27 cellular contexts compared by ENCODE assay signal in the genomic region with DNA sequence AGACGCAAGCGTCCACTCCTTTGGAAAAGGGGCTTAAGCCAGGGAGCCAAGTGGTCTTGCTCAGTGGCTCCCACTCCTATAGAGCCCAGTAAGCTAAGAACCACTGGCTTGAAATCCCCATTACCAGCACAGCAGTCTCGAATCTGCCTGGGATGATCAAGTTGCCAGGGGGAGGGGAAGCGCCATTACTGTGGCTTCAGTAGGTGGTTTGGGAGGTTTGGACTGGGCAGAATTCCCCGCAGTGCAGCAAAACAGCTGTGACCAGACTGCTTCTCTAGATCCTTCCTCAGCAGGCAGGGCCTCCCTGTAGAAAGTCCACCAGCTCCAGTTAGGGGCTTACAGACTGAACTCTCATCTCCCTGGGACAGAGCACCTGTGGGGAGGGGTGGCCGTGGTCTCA.
"Had no signal": no experiment of that assay in that cellular context is flagged by ENCODE, and none has a peak within 500 bp of the region (broad histone marks: within the 10 kb centered on the region; RNA-seq: fewer than 3 reads in every experiment).

No MANE protein-coding gene starts in this region.

- DNase-seq: dermis blood vessel endothelial cell; effector memory CD4-positive, alpha-beta T cell; foreskin melanocyte; hypothalamus; immature natural killer cell; islet precursor cell; kidney glomerular epithelial cell; left ventricle myocardium superior; lower lobe of right lung; naive thymus-derived CD4-positive, alpha-beta T cell; occipital lobe; ovary; posterior cingulate gyrus; psoas muscle; right cardiac atrium; sigmoid colon; spleen; stimulated activated CD4-positive, alpha-beta T cell treated with anti-CD3 and anti-CD28 coated beads, Interleukin-4, amount 100 ng/mL, for 4 hours; stimulated activated naive CD8-positive, alpha-beta T cell treated with anti-CD3 and anti-CD28 coated beads, Interleukin-15, Interleukin-2, amounts not matched to agents 100 U/mL and 50 U/mL, for 24 hours; substantia nigra; testis; tibial artery had no signal

- H3K9me3 ChIP-seq: esophagus muscularis mucosa, lower lobe of right lung, ovary, psoas muscle, sigmoid colon, spleen, testis, tibial artery had no signal

- ATAC-seq: left ventricle myocardium superior; lower lobe of right lung; naive thymus-derived CD4-positive, alpha-beta T cell; psoas muscle; right cardiac atrium; stimulated activated memory B cell treated with anti-CD40 and anti-IgM and Interleukin-4, amounts not matched to agents 10 μg/mL and 1 μg/mL and 100 μg/mL, for 72 hours; stimulated activated naive CD8-positive, alpha-beta T cell treated with anti-CD3 and anti-CD28 coated beads, Interleukin-15, Interleukin-2, amounts not matched to agents 100 U/mL and 50 U/mL, for 24 hours had no signal

- H3K27me3 ChIP-seq: esophagus muscularis mucosa, ovary, sigmoid colon, spleen, testis, tibial artery had no signal

- H3K4me1 ChIP-seq: esophagus muscularis mucosa, lower lobe of right lung, psoas muscle, sigmoid colon, spleen, testis, tibial artery had no signal

- H3K27ac ChIP-seq: coronary artery, esophagus muscularis mucosa, lower lobe of right lung, ovary, psoas muscle, sigmoid colon, skin epidermis, spleen, testis, tibial artery had no signal

- H3K36me3 ChIP-seq: lower lobe of right lung, ovary, spleen had no signal

- H3K4me3 ChIP-seq: coronary artery, esophagus muscularis mucosa, lower lobe of right lung, ovary, psoas muscle, sigmoid colon, skin epidermis, spleen, testis, tibial artery had no signal

- FAIRE-seq: endothelial cell of umbilical vein had no signal
